15 cellular contexts compared by ENCODE assay signal in the genomic region with DNA sequence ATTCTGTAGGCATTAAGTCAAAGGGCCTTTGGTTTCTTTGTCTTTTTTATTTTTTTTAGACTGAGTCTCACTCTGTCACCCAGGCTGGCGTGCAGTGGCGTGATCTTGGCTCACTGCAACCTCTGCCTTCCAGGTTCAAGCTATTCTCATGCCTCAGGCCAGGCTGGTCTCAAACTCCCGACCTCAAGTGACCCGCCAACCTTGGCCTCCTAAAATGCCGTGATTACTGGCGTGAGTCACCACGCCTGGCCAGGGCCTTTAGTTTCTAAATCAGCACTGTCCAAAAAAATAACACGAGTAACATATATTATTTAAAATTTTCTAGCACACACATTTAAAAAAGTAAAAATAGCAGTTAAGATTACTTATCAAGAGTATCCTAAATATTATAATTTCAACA. TPM values are rescaled to one million over a fixed set of nuclear protein-coding genes. Genes with fewer than 3 reads are reported as not detected.
A peak's percentile ranks its signal among the peaks of the same experiment; 100 is the strongest.
DNase-seq lines count a peak whose midpoint lies in the region; ATAC-seq and TF ChIP-seq lines count a peak whose summit lies in the region.
"Had no signal": no experiment of that assay in that cellular context is flagged by ENCODE, and none has a peak within 500 bp of the region (broad histone marks: within the 10 kb centered on the region; RNA-seq: fewer than 3 reads in every experiment).

No MANE protein-coding gene starts in this region.

- H3K27me3 ChIP-seq in colonic mucosa (no peaks in the 10 kb centered on the region), left lung (no peaks in the 10 kb centered on the region), suprapubic skin (no peaks in the 10 kb centered on the region)
- H3K27me3 ChIP-seq: BLaER1, uterus had no signal

- 26% methylated on average over 8 of the region's 8 CpGs for WGBS in suprapubic skin

- DNase-seq in HCEC 1CT (peak; percentile 23), colonic mucosa (peak; percentile 60), left lung (no peak), suprapubic skin (ENCODE audit: low spot score in 2 of 2) (no peak), anterior cingulate cortex (lab: John Stamatoyannopoulos, UW) (no peak), Kasumi-1 (lab: John Stamatoyannopoulos, UW) (no peak)
- DNase-seq: activated CD4-positive, alpha-beta memory T cell treated with anti-CD3 and anti-CD28 coated beads for 36 hours; activated naive CD4-positive, alpha-beta T cell treated with anti-CD3 and anti-CD28 coated beads for 36 hours; DMS53; midbrain; NCI-H1694 treated with DMSO at 0.1 percent for 48 hours had no signal

- H3K4me1 ChIP-seq in colonic mucosa (peaks cover 12% of the 10 kb centered on the region), left lung (peaks cover 13 to 27% of the 10 kb centered on the region in 2 donors), suprapubic skin (peaks cover 35% of the 10 kb centered on the region)
- H3K4me1 ChIP-seq: BLaER1 had no signal

- ATAC-seq in left lung (no peak), GM18868 (IDR thresholded peaks at IDR 0.05; ENCODE audit: unreplicated experiment) (no peak), HG03439 (IDR thresholded peaks at IDR 0.05; ENCODE audit: unreplicated experiment) (no peak)

- peak overlapping the region in 1 of 2 donors; percentile 80 for H3K9ac ChIP-seq in colonic mucosa (ENCODE audit: low read depth in 2 of 2, low read length in 2 of 2)
- H3K9ac ChIP-seq: BLaER1 had no signal

- TF ChIP-seq CTCF in colonic mucosa (IDR thresholded peaks at IDR 0.05) (no peak), left lung (IDR thresholded peaks at IDR 0.05) (no peak), suprapubic skin (IDR thresholded peaks at IDR 0.05) (no peak)

- no peaks in the 10 kb centered on the region for H3K9me3 ChIP-seq in colonic mucosa
- no peaks in the 10 kb centered on the region for H3K9me3 ChIP-seq in left lung
- H3K9me3 ChIP-seq in suprapubic skin, result no peaks in the 10 kb centered on the region
- H3K9me3 ChIP-seq: BLaER1, uterus had no signal

- no peaks in the 10 kb centered on the region for H3K36me3 ChIP-seq in colonic mucosa
- H3K36me3 ChIP-seq in left lung, result no peaks in the 10 kb centered on the region
- no peaks in the 10 kb centered on the region for H3K36me3 ChIP-seq in suprapubic skin
- H3K36me3 ChIP-seq: BLaER1, uterus had no signal

- no peak overlapping the region for H3K4me3 ChIP-seq in colonic mucosa
- no peak overlapping the region for H3K4me3 ChIP-seq in left lung
- no peak overlapping the region for H3K4me3 ChIP-seq in suprapubic skin
- H3K4me3 ChIP-seq: BLaER1, uterus had no signal

- intact Hi-C loops in colonic mucosa (cut with DNase I), result no loop called here
- intact Hi-C loops in left lung (cut with DNase I), result no loop called here

- H3K27ac ChIP-seq in colonic mucosa, result peak overlapping the region; percentile 80
- peak overlapping the region; percentile 75 to 76 for H3K27ac ChIP-seq in left lung
- peak overlapping the region; percentile 18 for H3K27ac ChIP-seq in suprapubic skin
- H3K27ac ChIP-seq: BLaER1 had no signal

- TF ChIP-seq EP300 in suprapubic skin (IDR thresholded peaks at IDR 0.05), result no peak

- no peak for TF ChIP-seq POLR2A in suprapubic skin (IDR thresholded peaks at IDR 0.05)

RNA-seq across cellular contexts. Expression of gene ACSL5, which starts 11.1 kb away (rescaled TPM):
- total RNA-seq in colonic mucosa (100 to 1,000 TPM; 208 to 218 TPM), left lung (10 to 100 TPM; 68.0 to 82.5 TPM), suprapubic skin (1 to 10 TPM; 3.8 to 6.5 (median 5.0) TPM)

Comparison
In these comparisons a context has a peak if more than half of its experiments do, and no peak if none do; other contexts are left out.
1. DNase-seq: peak in HCEC 1CT (single experiment) and colonic mucosa (single experiment); none in left lung (0 of 2), suprapubic skin (0 of 2), anterior cingulate cortex (0 of 58) and Kasumi-1 (0 of 2).
2. H3K27ac ChIP-seq: peak in every context shown above with its lines; median percentile 80 in colonic mucosa; 76 in left lung; 18 in suprapubic skin.
3. RNA of gene ACSL5, which starts 11.1 kb away (total RNA-seq): 208 to 218 TPM in colonic mucosa and 68.0 to 82.5 TPM in left lung; 3.8 to 6.5 TPM in suprapubic skin; every median in the first group is over 4 times any median in the second.